ENCODE assay signal across 15 cellular contexts in the genomic region with DNA sequence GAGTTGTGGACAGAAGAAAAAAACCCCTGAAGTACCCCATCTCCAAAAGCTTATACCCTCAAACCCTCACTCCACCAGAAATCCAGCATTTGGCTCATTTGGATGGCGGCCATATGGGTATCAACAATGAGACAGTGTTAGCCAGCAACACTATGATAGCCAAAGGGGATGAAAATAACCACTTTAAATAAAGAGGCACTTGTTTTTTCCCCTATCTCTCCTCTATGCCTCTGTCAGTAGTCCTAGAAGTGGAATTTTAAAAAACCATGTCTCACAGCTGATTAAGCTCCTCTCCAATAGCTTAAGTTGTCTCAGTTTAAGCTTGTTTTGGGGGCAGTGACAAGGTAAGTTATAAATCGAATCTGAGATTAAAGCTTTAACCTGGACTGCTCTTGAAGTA.
DNase-seq lines count a peak whose midpoint lies in the region; ATAC-seq lines count a peak whose summit lies in the region.
"Had no signal": no experiment of that assay in that cellular context is flagged by ENCODE, and none has a peak within 500 bp of the region (broad histone marks: within the 10 kb centered on the region; RNA-seq: fewer than 3 reads in every experiment).

No MANE protein-coding gene starts in this region.

- no peaks in the 10 kb centered on the region for H3K9me3 Mint-ChIP-seq in activated CD4-positive, alpha-beta T cell treated with anti-CD3 and anti-CD28 coated beads, Interleukin-2, amount 10 ng/mL, durations not matched to agents 24 days and 14 days
- H3K9me3 Mint-ChIP-seq: HFFc6 had no signal

- no peak for ATAC-seq in HG02588 (IDR thresholded peaks at IDR 0.05; ENCODE audit: unreplicated experiment)
- ATAC-seq: K562 had no signal

- peak; percentile 76 for DNase-seq in COLO829 (ENCODE audit: low spot score)
- peak; percentile 78 for DNase-seq in SK-MEL-5 (ENCODE audit: low read depth, low spot score)
- peak; percentile 2 for DNase-seq in inferior parietal cortex (ENCODE audit: extremely low spot score)
- DNase-seq in superior temporal gyrus (ENCODE audit: extremely low spot score), result peak; percentile 17
- no peak for DNase-seq in EL
- no peak for DNase-seq in activated CD4-positive, alpha-beta T cell treated with anti-CD3 and anti-CD28 coated beads, Interleukin-2, amount 10 ng/mL, durations not matched to agents 24 days and 14 days
- DNase-seq: 8988T; AML-193; Calu3; CD4-positive, CD25-positive, alpha-beta regulatory T cell; DMS79; HCEC 1CT; HFFc6 had no signal

- no peak overlapping the region for H3K4me3 Mint-ChIP-seq in activated CD4-positive, alpha-beta T cell treated with anti-CD3 and anti-CD28 coated beads, Interleukin-2, amount 10 ng/mL, durations not matched to agents 24 days and 14 days
- H3K4me3 Mint-ChIP-seq: CD4-positive, CD25-positive, alpha-beta regulatory T cell; HFFc6 had no signal

- H3K27ac Mint-ChIP-seq in activated CD4-positive, alpha-beta T cell treated with anti-CD3 and anti-CD28 coated beads, Interleukin-2, amount 10 ng/mL, durations not matched to agents 24 days and 14 days, result no peak overlapping the region
- H3K27ac Mint-ChIP-seq: CD4-positive, CD25-positive, alpha-beta regulatory T cell; HFFc6 had no signal

- intact Hi-C loops in activated CD4-positive, alpha-beta T cell treated with anti-CD3 and anti-CD28 coated beads, Interleukin-2, amount 10 ng/mL, durations not matched to agents 24 days and 14 days (cut with micrococcal nuclease), result no loop called here

- no peaks in the 10 kb centered on the region for H3K4me1 Mint-ChIP-seq in activated CD4-positive, alpha-beta T cell treated with anti-CD3 and anti-CD28 coated beads, Interleukin-2, amount 10 ng/mL, durations not matched to agents 24 days and 14 days
- H3K4me1 Mint-ChIP-seq: CD4-positive, CD25-positive, alpha-beta regulatory T cell had no signal

- in situ Hi-C loops in SK-MEL-5 (cut with HindIII; ENCODE audit: low pct_unique_long_range_greater_than_20kb, low sequenced_read_pairs), result no loop called here

- peaks cover 2% of the 10 kb centered on the region for H3K27me3 Mint-ChIP-seq in activated CD4-positive, alpha-beta T cell treated with anti-CD3 and anti-CD28 coated beads, Interleukin-2, amount 10 ng/mL, durations not matched to agents 24 days and 14 days

- no peaks in the 10 kb centered on the region for H3K36me3 Mint-ChIP-seq in activated CD4-positive, alpha-beta T cell treated with anti-CD3 and anti-CD28 coated beads, Interleukin-2, amount 10 ng/mL, durations not matched to agents 24 days and 14 days (ENCODE audit: low read depth)
- H3K36me3 Mint-ChIP-seq: CD4-positive, CD25-positive, alpha-beta regulatory T cell had no signal

Comparison
In these comparisons a context has a peak if more than half of its experiments do, and no peak if none do; other contexts are left out.
1. DNase-seq: peak in COLO829 (single experiment), SK-MEL-5 (single experiment), inferior parietal cortex (single experiment) and superior temporal gyrus (single experiment); none in EL (single experiment) and activated CD4-positive, alpha-beta T cell treated with anti-CD3 and anti-CD28 coated beads, Interleukin-2, amount 10 ng/mL, durations not matched to agents 24 days and 14 days (single experiment).